ENCODE assay signal across 22 cellular contexts in the genomic region with DNA sequence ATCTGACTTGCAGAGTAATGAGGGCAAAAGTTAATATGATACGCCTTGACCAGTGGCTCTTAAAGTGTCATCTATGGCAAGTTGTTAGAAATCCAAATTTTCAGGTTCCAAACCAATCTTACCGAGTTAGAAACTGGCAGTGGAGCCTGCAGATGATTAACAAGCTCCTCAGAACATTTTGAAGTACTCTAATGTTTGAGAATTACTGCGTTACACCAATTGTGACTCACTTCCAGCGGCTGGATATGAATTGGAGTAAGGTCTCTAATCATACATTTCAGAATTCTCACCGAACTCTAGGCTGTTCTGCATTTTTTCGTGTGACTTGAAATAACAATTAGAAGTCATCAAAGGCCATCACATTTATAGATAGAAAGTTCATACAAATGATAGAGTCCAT.
"Had no signal": no experiment of that assay in that cellular context is flagged by ENCODE, and none has a peak within 500 bp of the region (broad histone marks: within the 10 kb centered on the region; RNA-seq: fewer than 3 reads in every experiment).

No MANE protein-coding gene starts in this region.

- H3K4me3 ChIP-seq: cardiac muscle cell had no signal

- ATAC-seq: activated CD8-positive, alpha-beta T cell treated with anti-CD3 and anti-CD28 coated beads, Interleukin-2, amount 10 ng/mL, durations not matched to agents 7 days and 5 days; WTC11 had no signal

- H3K36me3 ChIP-seq: brain microvascular endothelial cell, cardiac muscle cell had no signal

- DNase-seq: activated CD4-positive, alpha-beta T cell treated with anti-CD3 and anti-CD28 coated beads for 48 hours; activated CD4-positive, alpha-beta T cell treated with anti-CD3 and anti-CD28 coated beads, Interleukin-2, amount 50 U/mL, for 4 hours; activated CD4-positive, CD25-positive, alpha-beta regulatory T cell treated with anti-CD3 and anti-CD28 coated beads, Interleukin-2, amount 50 U/mL, for 72 hours; activated CD8-positive, alpha-beta memory T cell treated with anti-CD3 and anti-CD28 coated beads, Interleukin-2, amount 50 U/mL, for 48 hours; activated CD8-positive, alpha-beta T cell treated with anti-CD3 and anti-CD28 coated beads, Interleukin-2, amount 10 ng/mL, durations not matched to agents 7 days and 5 days; activated effector memory CD4-positive, alpha-beta T cell treated with anti-CD3 and anti-CD28 coated beads, Interleukin-2, amount 50 U/mL, for 16 hours; activated naive CD4-positive, alpha-beta T cell treated with anti-CD3 and anti-CD28 coated beads for 36 hours; activated naive CD8-positive, alpha-beta T cell treated with anti-CD3 and anti-CD28 coated beads for 36 hours; activated T-cell treated with anti-CD3 and anti-CD28 coated beads, Interleukin-2, amount 50 U/mL, for 24 hours; brain microvascular endothelial cell; cerebellar nuclear complex; KG1; NCI-H1092; NCI-H1417; NCI-H1930; NCI-H345; NCI-H510A; NCI-H526 treated with DMSO at 0.1 percent for 48 hours; NCI-H82; SHP77 treated with DMSO at 0.1 percent for 48 hours had no signal

- H3K27ac ChIP-seq: brain microvascular endothelial cell, cardiac muscle cell had no signal

- H3K27me3 ChIP-seq: brain microvascular endothelial cell, cardiac muscle cell had no signal
